In genomic region chr12:104049278-104050257, GRCh38 we compare ENCODE assay signal across 8 cellular contexts. TPM values are rescaled to one million over a fixed set of nuclear protein-coding genes. Genes with fewer than 3 reads are reported as not detected.
A peak's percentile ranks its signal among the peaks of the same experiment; 100 is the strongest.
DNase-seq lines count a peak whose midpoint lies in the region; ATAC-seq and TF ChIP-seq lines count a peak whose summit lies in the region.

Gene GLT8D2 (minus strand): TSS chr12:104050187. CDS start chr12:104019648, 30,539 bp downstream.

- peak within 1 kb of the TSS; percentile 61 for H3K4me3 ChIP-seq in HFF-Myc (replicated peaks; ENCODE audit: low read depth, low read length)
- peak within 1 kb of the TSS; percentile 27 for H3K4me3 ChIP-seq in cardiac muscle cell
- peak within 1 kb of the TSS; percentile 64 for H3K4me3 ChIP-seq in psoas muscle

- POLR2A ChIA-PET in WTC11 (lab: Charles Lee): interaction anchor here (0.6 to 1.7 kb wide), 3 partner anchors 15 to 88 kb away, joined by 3 to 5 read pairs (median 3); partner anchors contain the start of genes HCFC2 and NFYB

- H3K27me3 ChIP-seq in cardiac muscle cell (no peaks in the 10 kb centered on the region), psoas muscle (ENCODE audit: insufficient read depth in 3 of 3, low read length in 2 of 3) (peaks cover 0 to 21% (median 0%) of the 10 kb centered on the region in 3 donors)

- H3K27ac Mint-ChIP-seq in WTC11: peak within 1 kb of the TSS; percentile 80

- no peaks in the 10 kb centered on the region for H3K36me3 ChIP-seq in cardiac muscle cell
- no peaks in the 10 kb centered on the region for H3K36me3 ChIP-seq in psoas muscle (ENCODE audit: insufficient read depth in 1 of 2, low read depth in 1 of 2)

- peak within 1 kb of the TSS; percentile 82 for H3K4me3 Mint-ChIP-seq in WTC11

- H3K27me3 Mint-ChIP-seq in WTC11 (ENCODE audit: low read depth): peaks cover 17% of the 10 kb centered on the region

- H3K9me3 Mint-ChIP-seq in WTC11: no peaks in the 10 kb centered on the region

- H3K4me1 Mint-ChIP-seq in WTC11: peaks cover 15% of the 10 kb centered on the region

- TF ChIP-seq CTCF in HFF-Myc (IDR thresholded peaks at IDR 0.05; ENCODE audit: low read depth, low read length, missing control alignments) (no peak), WTC11 (IDR thresholded peaks at IDR 0.05) (no peak), cardiac muscle cell (IDR thresholded peaks at IDR 0.05; ENCODE audit: low read depth, low read length) (no peak), psoas muscle (IDR thresholded peaks at IDR 0.05) (no peak)

- ATAC-seq in WTC11 (peak; percentile 84), psoas muscle (peak; percentile 23 to 84 (median 69)), GM21529 (IDR thresholded peaks at IDR 0.05; ENCODE audit: unreplicated experiment) (no peak)

- H3K4me1 ChIP-seq in cardiac muscle cell (ENCODE audit: low read depth): no peaks in the 10 kb centered on the region
- H3K4me1 ChIP-seq in psoas muscle: peaks cover 12% of the 10 kb centered on the region

- DNase-seq in HFF-Myc (ENCODE audit: extremely low read depth, low read depth) (peak; percentile 75), WTC11 (ENCODE audit: low spot score) (peak; percentile 70), cardiac muscle cell (ENCODE audit: low read depth in 1 of 2, low spot score in 1 of 2) (peak; percentile 84 to 85), psoas muscle (peak; percentile 61 to 76), DMS153 (lab: John Stamatoyannopoulos, UW) (no peak), globus pallidus (ENCODE audit: low spot score) (no peak), NCI-H2196 (lab: John Stamatoyannopoulos, UW; ENCODE audit: unreplicated experiment) (no peak)

- WGBS in psoas muscle, 3 donors: 5 to 8% (median 7%) methylated on average over 31 of the region's 31 CpGs

- intact Hi-C loops in psoas muscle (cut with DNase I): no loop called here

- H3K9me3 ChIP-seq in cardiac muscle cell (ENCODE audit: low read depth) (no peaks in the 10 kb centered on the region), psoas muscle (no peaks in the 10 kb centered on the region)

- H3K27ac ChIP-seq in cardiac muscle cell (no peak within 1 kb of the TSS), psoas muscle (no peak within 1 kb of the TSS)

- H3K36me3 Mint-ChIP-seq in WTC11: no peaks in the 10 kb centered on the region

- CTCF ChIA-PET in WTC11 (lab: Charles Lee): interaction anchor here (0.8 to 1.7 kb wide), 3 partner anchors 8 to 60 kb away, joined by 3 to 10 read pairs (median 4); no protein-coding TSS in a partner anchor

TF ChIP-seq in WTC11, 78 proteins besides CTCF, POLR2A, EP300 and RAD21:
- TF ChIP-seq ZMAT4 (CRISPR knock-in tag; IDR thresholded peaks at IDR 0.05): no peak
- TF ChIP-seq ETV6 (CRISPR knock-in tag; IDR thresholded peaks at IDR 0.05): no peak
- TF ChIP-seq IRF2 (CRISPR knock-in tag; IDR thresholded peaks at IDR 0.05; ENCODE audit: borderline replicate concordance, low read depth): no peak
- no peak for TF ChIP-seq PREB (CRISPR knock-in tag; IDR thresholded peaks at IDR 0.05; ENCODE audit: borderline replicate concordance)
- no peak for TF ChIP-seq NFATC4 (CRISPR knock-in tag; IDR thresholded peaks at IDR 0.05)
- no peak for TF ChIP-seq ELF4 (CRISPR knock-in tag; IDR thresholded peaks at IDR 0.05; ENCODE audit: low read depth)
- TF ChIP-seq SOX15 (CRISPR knock-in tag; IDR thresholded peaks at IDR 0.05): no peak
- no peak for TF ChIP-seq IRF1 (CRISPR knock-in tag; IDR thresholded peaks at IDR 0.05)
- no peak for TF ChIP-seq OVOL2 (CRISPR knock-in tag; IDR thresholded peaks at IDR 0.05; ENCODE audit: borderline replicate concordance)
- 0 out of 2 replicates have a peak, but pooled peaks have one; percentile 43 for TF ChIP-seq ARID4B (CRISPR knock-in tag; IDR thresholded peaks at IDR 0.05; ENCODE audit: borderline replicate concordance)
- no peak for TF ChIP-seq KAT7 (CRISPR knock-in tag; IDR thresholded peaks at IDR 0.05; ENCODE audit: borderline replicate concordance)
- TF ChIP-seq TEAD1 (CRISPR knock-in tag; IDR thresholded peaks at IDR 0.05): peak; percentile 51; the same call in 1 of the 2 replicates
- TF ChIP-seq MYBL2 (CRISPR knock-in tag; IDR thresholded peaks at IDR 0.05): no peak
- TF ChIP-seq TEAD4 (CRISPR knock-in tag; IDR thresholded peaks at IDR 0.05): no peak
- 0 out of 2 replicates have a peak, but pooled peaks have one; percentile 51 for TF ChIP-seq MAX (CRISPR knock-in tag; IDR thresholded peaks at IDR 0.05)

RNA-seq across cellular contexts. Expression of gene GLT8D2, which starts in this region (rescaled TPM):
- total RNA-seq in WTC11 (2021): 4.5 to 10.2 TPM (median 8.8 TPM) in 3 replicates
- 3.2 and 5.9 TPM in 2 replicates for total RNA-seq in cardiac muscle cell
- 6.3 and 17.4 TPM in 2 replicates for polyA plus RNA-seq in cardiac muscle cell
- total RNA-seq in psoas muscle: 1 to 10 TPM in 3 of 4 donors, under 1 TPM in 1; 0.71 to 5.2 (median 1.9) TPM
- polyA plus RNA-seq in psoas muscle: 1 to 10 TPM; 1.1 to 1.7 (median 1.3) TPM

Comparison
In these comparisons a context has a peak if more than half of its experiments do, and no peak if none do; other contexts are left out.
1. DNase-seq: peak in HFF-Myc (single experiment), WTC11 (single experiment), cardiac muscle cell (2 of 2) and psoas muscle (2 of 2); none in DMS153 (single experiment), globus pallidus (single experiment) and NCI-H2196 (single experiment).
2. Peak in every context shown above with its lines, with median percentiles within 50 percentile points of each other: H3K4me3 ChIP-seq.